ENCODE assay signal across 8 cellular contexts in genomic region chr6:27146706-27147507, GRCh38.
DNase-seq lines count a peak whose midpoint lies in the region; ATAC-seq, FAIRE-seq and TF ChIP-seq lines count a peak whose summit lies in the region.

No MANE protein-coding gene starts in this region.

- DNase-seq in NCI-H1436 (lab: John Stamatoyannopoulos, UW), result peak; percentile 98
- DNase-seq in T-cell, result peak; percentile 43 to 83 (median 68)
- DNase-seq in astrocyte (ENCODE audit: low read depth), result peak; percentile 99
- peak; percentile 99 for DNase-seq in hepatic stellate cell (ENCODE audit: low spot score)
- peak; percentile 72 to 81 for DNase-seq in psoas muscle
- no peak for DNase-seq in cortex of kidney (lab: John Stamatoyannopoulos, UW)

- H3K9me3 ChIP-seq in astrocyte (ENCODE audit: insufficient read depth, low read depth, low read length) (no peaks in the 10 kb centered on the region), psoas muscle (no peaks in the 10 kb centered on the region)

- WGBS in psoas muscle, 3 donors, result 3 to 4% (median 3%) methylated on average over 51 of the region's 51 CpGs

- H3K27me3 Mint-ChIP-seq in T-cell (no peaks in the 10 kb centered on the region), astrocyte (ENCODE audit: low read depth, unreplicated experiment) (no peaks in the 10 kb centered on the region)

- peak; percentile 69 for ATAC-seq in GM18499 (IDR thresholded peaks at IDR 0.05; ENCODE audit: insufficient read depth, unreplicated experiment)
- ATAC-seq in HG02852 (IDR thresholded peaks at IDR 0.05; ENCODE audit: unreplicated experiment), result peak; percentile 77
- peak; percentile 85 to 88 (median 86) for ATAC-seq in T-cell (replicated peaks in 1 of 4)
- peak; percentile 88 to 95 (median 94) for ATAC-seq in psoas muscle

- H3K36me3 ChIP-seq in astrocyte (ENCODE audit: insufficient read depth, low read length) (no peaks in the 10 kb centered on the region), psoas muscle (ENCODE audit: insufficient read depth in 1 of 2, low read depth in 1 of 2) (no peaks in the 10 kb centered on the region)

- H3K27ac Mint-ChIP-seq in T-cell (no peak overlapping the region), astrocyte (ENCODE audit: unreplicated experiment) (no peak overlapping the region)

- CTCF ChIA-PET in T-cell (lab: Charles Lee), result interaction anchor here (0.5 to 4.2 kb wide), 19 partner anchors 9 to 1027 kb away, joined by 3 to 52 read pairs (median 4); a partner anchor contains a TSS

- peak overlapping the region; percentile 86 for H3K9ac ChIP-seq in astrocyte (ENCODE audit: low read length)

- FAIRE-seq in astrocyte (lab: Jason Lieb, UNC), result peak; percentile 69

- peak overlapping the region; percentile 58 for H2AFZ ChIP-seq in astrocyte (ENCODE audit: low read depth, low read length)

- H3K79me2 ChIP-seq in astrocyte (ENCODE audit: insufficient read depth, low read length), result peaks cover 15% of the 10 kb centered on the region

- no peaks in the 10 kb centered on the region for H3K9me3 Mint-ChIP-seq in T-cell
- no peaks in the 10 kb centered on the region for H3K9me3 Mint-ChIP-seq in astrocyte (ENCODE audit: unreplicated experiment)

- H3K4me3 Mint-ChIP-seq in T-cell (no peak overlapping the region), astrocyte (ENCODE audit: unreplicated experiment) (no peak overlapping the region)

- H3K4me1 ChIP-seq in astrocyte (ENCODE audit: insufficient read depth, low read length) (peaks cover 5% of the 10 kb centered on the region), psoas muscle (no peaks in the 10 kb centered on the region)

- H3K27ac ChIP-seq in astrocyte (ENCODE audit: low read depth, low read length) (peak overlapping the region; percentile 80), psoas muscle (peak overlapping the region; percentile 77)

- intact Hi-C loops in psoas muscle (cut with DNase I), result no loop called here

- peak overlapping the region; percentile 87 for H3K4me3 ChIP-seq in astrocyte (ENCODE audit: insufficient read depth, low read depth, low read length)
- H3K4me3 ChIP-seq in psoas muscle, result peak overlapping the region; percentile 69

- no peaks in the 10 kb centered on the region for H4K20me1 ChIP-seq in astrocyte (ENCODE audit: insufficient read depth, low read length)

- TF ChIP-seq CTCF in astrocyte (IDR thresholded peaks at IDR 0.05; ENCODE audit: insufficient read depth, low read depth, low read length) (no peak), psoas muscle (IDR thresholded peaks at IDR 0.05) (no peak)

- H3K36me3 Mint-ChIP-seq in T-cell (no peaks in the 10 kb centered on the region), astrocyte (ENCODE audit: low read depth, unreplicated experiment) (no peaks in the 10 kb centered on the region)

- POLR2A ChIA-PET in T-cell (lab: Charles Lee), result interaction anchor here (0.5 to 5.0 kb wide), 59 partner anchors 8 to 1738 kb away, joined by 3 to 201 read pairs (median 6); partner anchors contain the start of gene ZNF391 (in 1 of the 2)

- no peaks in the 10 kb centered on the region for H3K27me3 ChIP-seq in astrocyte (ENCODE audit: insufficient read depth, low read length)
- peaks cover 0 to 14% (median 3%) of the 10 kb centered on the region in 3 donors for H3K27me3 ChIP-seq in psoas muscle (ENCODE audit: insufficient read depth in 3 of 3, low read length in 2 of 3)

- H3K4me2 ChIP-seq in astrocyte (ENCODE audit: low read length), result peak overlapping the region; percentile 91

- H3K4me1 Mint-ChIP-seq in T-cell (peaks cover 13 to 20% (median 18%) of the 10 kb centered on the region in 3 donors), astrocyte (ENCODE audit: low read depth, unreplicated experiment) (peaks cover 13% of the 10 kb centered on the region)
